In genomic region chr5:54743997-54744788, GRCh38 we compare ENCODE assay signal across 8 cellular contexts.
A peak's percentile ranks its signal among the peaks of the same experiment; 100 is the strongest.
DNase-seq lines count a peak whose midpoint lies in the region; ATAC-seq and TF ChIP-seq lines count a peak whose summit lies in the region.

No MANE protein-coding gene starts in this region.

- no peak for DNase-seq in SK-N-SH
- no peak for DNase-seq in ascending aorta (ENCODE audit: low spot score in 2 of 2)
- DNase-seq in stimulated activated CD4-positive, alpha-beta T cell treated with anti-CD3 and anti-CD28 coated beads, Interleukin-15, amount 100 ng/mL, for 24 hours: peak; percentile 45
- no peak for DNase-seq in effector CD8-positive, alpha-beta T cell (lab: John Stamatoyannopoulos, UW)

- TF ChIP-seq EP300 in SK-N-SH (IDR thresholded peaks at IDR 0.05; ENCODE audit: borderline replicate concordance in 1 of 2, low read depth in 1 of 2, low read length in 1 of 2): no peak

- H3F3A ChIP-seq in SK-N-SH (replicated peaks; ENCODE audit: insufficient read depth): no peaks in the 10 kb centered on the region

- no peaks in the 10 kb centered on the region for H3K9me3 ChIP-seq in SK-N-SH
- no peaks in the 10 kb centered on the region for H3K9me3 ChIP-seq in ascending aorta
- no peaks in the 10 kb centered on the region for H3K9me3 ChIP-seq in iPS-20b (ENCODE audit: insufficient read depth, low read depth, low read length)

- H3K27me3 ChIP-seq in SK-N-SH (ENCODE audit: insufficient read depth) (no peaks in the 10 kb centered on the region), ascending aorta (no peaks in the 10 kb centered on the region), iPS-20b (ENCODE audit: insufficient read depth, low read length) (no peaks in the 10 kb centered on the region)

- 66% methylated on average over 8 of the region's 8 CpGs for WGBS in SK-N-SH (ENCODE audit: low lambda C conversion rate)

- H3K4me2 ChIP-seq in SK-N-SH: peak overlapping the region; percentile 50

- no peak overlapping the region for H3K4me3 ChIP-seq in SK-N-SH (ENCODE audit: low read depth in 2 of 2, low read length in 1 of 2)
- no peak overlapping the region for H3K4me3 ChIP-seq in ascending aorta
- H3K4me3 ChIP-seq in iPS-20b (ENCODE audit: low read length): no peak overlapping the region

- CTCF ChIA-PET in SK-N-SH (lab: Yijun Ruan, JAX): interaction anchor here (1.4 to 2.3 kb wide), 4 partner anchors 17 to 227 kb away, joined by 3 to 7 read pairs (median 6); partner anchors contain the start of gene SNX18

- H3K79me2 ChIP-seq in SK-N-SH (ENCODE audit: insufficient read depth): no peaks in the 10 kb centered on the region

- H2AFZ ChIP-seq in SK-N-SH (ENCODE audit: low read depth): peak overlapping the region; percentile 65

- peak; percentile 91 for ATAC-seq in GM18867 (IDR thresholded peaks at IDR 0.05; ENCODE audit: unreplicated experiment)
- ATAC-seq in HG03095 (IDR thresholded peaks at IDR 0.05; ENCODE audit: unreplicated experiment): peak; percentile 71
- ATAC-seq in GM19328 (IDR thresholded peaks at IDR 0.05; ENCODE audit: unreplicated experiment): no peak

- no peak for TF ChIP-seq CTCF in SK-N-SH (IDR thresholded peaks at IDR 0.05)
- TF ChIP-seq CTCF in ascending aorta (IDR thresholded peaks at IDR 0.05): no peak

- POLR2A ChIA-PET in SK-N-SH (lab: Yijun Ruan, JAX): no interaction called here

- no peak for TF ChIP-seq RAD21 in SK-N-SH (IDR thresholded peaks at IDR 0.05; ENCODE audit: low read length)

- H3K4me1 ChIP-seq in SK-N-SH (ENCODE audit: control insufficient read depth in 1 of 2, insufficient read depth in 2 of 2, low read depth in 1 of 2, low read length in 1 of 2): peaks cover 2 to 21% of the 10 kb centered on the region in 2 experiments; a peak in 2 of 4 replicates
- peaks cover 6 to 20% of the 10 kb centered on the region in 2 donors for H3K4me1 ChIP-seq in ascending aorta
- H3K4me1 ChIP-seq in iPS-20b (ENCODE audit: insufficient read depth, low read length): peaks cover 16% of the 10 kb centered on the region

- H3K9me2 ChIP-seq in SK-N-SH: no peaks in the 10 kb centered on the region

- H3K36me3 ChIP-seq in SK-N-SH (replicated peaks in 1 of 2; ENCODE audit: control insufficient read depth in 1 of 2, insufficient read depth in 2 of 2, low read length in 1 of 2) (no peaks in the 10 kb centered on the region), ascending aorta (no peaks in the 10 kb centered on the region), iPS-20b (ENCODE audit: insufficient read depth, low read depth, low read length) (no peaks in the 10 kb centered on the region)

- H3K9ac ChIP-seq in SK-N-SH (peak overlapping the region; percentile 35; the same call in 1 of the 2 replicates), iPS-20b (ENCODE audit: low read depth, low read length) (peak overlapping the region; percentile 54; the same call in 1 of the 2 replicates)

- peak overlapping the region; percentile 3 to 65; a peak in 3 of 4 replicates for H3K27ac ChIP-seq in SK-N-SH (ENCODE audit: low read depth in 2 of 2, low read length in 1 of 2)
- H3K27ac ChIP-seq in ascending aorta: peak overlapping the region; percentile 41 to 72
- no peak overlapping the region for H3K27ac ChIP-seq in iPS-20b (ENCODE audit: low read length)

- H4K20me1 ChIP-seq in SK-N-SH (ENCODE audit: insufficient read depth): no peaks in the 10 kb centered on the region

- intact Hi-C loops in ascending aorta (cut with DNase I): no loop called here

TF ChIP-seq in SK-N-SH, 30 proteins besides CTCF, POLR2A, EP300 and RAD21:
- TF ChIP-seq ELF1 (IDR thresholded peaks at IDR 0.05) (peak; percentile 44; the same call in 1 of the 2 replicates), TCF12 (IDR thresholded peaks at IDR 0.05) (peak; percentile 72), CHD2 (IDR thresholded peaks at IDR 0.05; ENCODE audit: low read length, partially characterized antibody) (no peak), MAX (IDR thresholded peaks at IDR 0.05; ENCODE audit: low read depth) (0 out of 2 replicates have a peak, but pooled peaks have one; percentile 21), POLR2AphosphoS5 (IDR thresholded peaks at IDR 0.05; ENCODE audit: low read depth, low read length) (no peak; the same call in 1 of the 2 replicates), JUND (IDR thresholded peaks at IDR 0.05) (peak; percentile 49), ZBTB33 (IDR thresholded peaks at IDR 0.05; ENCODE audit: borderline replicate concordance, low read depth) (0 out of 2 replicates have a peak, but pooled peaks have one; percentile 41), FOSL2 (IDR thresholded peaks at IDR 0.05; ENCODE audit: borderline replicate concordance, low read depth) (peak; percentile 43; the same call in 1 of the 2 replicates), NFIC (IDR thresholded peaks at IDR 0.05; ENCODE audit: borderline replicate concordance) (peak; percentile 32; the same call in 1 of the 2 replicates)
